ENCODE assay signal across 21 cellular contexts in the genomic region with DNA sequence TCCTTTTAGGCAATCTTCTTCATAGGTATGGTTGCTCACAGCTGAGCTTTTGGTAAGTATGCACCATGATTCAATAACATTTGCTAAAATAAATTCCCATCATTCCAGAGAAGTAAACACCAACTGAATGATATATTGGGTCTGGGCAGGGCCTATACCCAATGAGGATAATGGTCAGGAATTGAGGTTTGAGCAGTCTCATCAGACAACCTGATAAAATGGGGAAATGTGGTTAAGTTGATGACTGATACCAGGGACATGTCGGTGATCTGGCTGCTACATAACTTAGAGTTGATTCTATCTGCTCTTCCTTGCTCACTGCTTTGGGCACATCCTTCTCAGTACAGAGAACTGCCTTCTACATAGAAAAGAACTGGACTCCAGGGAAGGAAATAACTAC.
DNase-seq lines count a peak whose midpoint lies in the region; ATAC-seq, FAIRE-seq and TF ChIP-seq lines count a peak whose summit lies in the region.
"Had no signal": no experiment of that assay in that cellular context is flagged by ENCODE, and none has a peak within 500 bp of the region (broad histone marks: within the 10 kb centered on the region; RNA-seq: fewer than 3 reads in every experiment).

No MANE protein-coding gene starts in this region.

- H3K9ac ChIP-seq in astrocyte (ENCODE audit: low read length) (no peak overlapping the region), trophoblast cell (ENCODE audit: low read length) (no peak overlapping the region)

- no peak overlapping the region for H4K91ac ChIP-seq in trophoblast cell (ENCODE audit: low read depth, low read length)

- H2BK5ac ChIP-seq in trophoblast cell (ENCODE audit: low read depth, low read length, poor library complexity): no peak overlapping the region

- TF ChIP-seq CTCF in HFFc6 (IDR thresholded peaks at IDR 0.05) (no peak), astrocyte (IDR thresholded peaks at IDR 0.05; ENCODE audit: insufficient read depth, low read depth, low read length) (no peak), natural killer cell (IDR thresholded peaks at IDR 0.05) (no peak)

- H3K79me2 ChIP-seq in astrocyte (ENCODE audit: insufficient read depth, low read length) (no peaks in the 10 kb centered on the region), trophoblast cell (ENCODE audit: control insufficient read depth, insufficient read depth, low read length, poor library complexity) (no peaks in the 10 kb centered on the region)

- no peak overlapping the region for H3K14ac ChIP-seq in trophoblast cell (ENCODE audit: low read length)

- no peak overlapping the region for H3K23ac ChIP-seq in trophoblast cell (ENCODE audit: low read length)

- H3K9me3 Mint-ChIP-seq in HFFc6 (no peaks in the 10 kb centered on the region), astrocyte (ENCODE audit: unreplicated experiment) (peaks cover 5% of the 10 kb centered on the region), natural killer cell (no peaks in the 10 kb centered on the region)

- H3K4me1 Mint-ChIP-seq in HFFc6 (ENCODE audit: low read depth) (peaks cover 24% of the 10 kb centered on the region), astrocyte (ENCODE audit: low read depth, unreplicated experiment) (peaks cover 2% of the 10 kb centered on the region), natural killer cell (no peaks in the 10 kb centered on the region)
- H3K4me1 Mint-ChIP-seq: B cell had no signal

- H3K36me3 Mint-ChIP-seq in HFFc6 (ENCODE audit: low read depth) (no peaks in the 10 kb centered on the region), astrocyte (ENCODE audit: low read depth, unreplicated experiment) (no peaks in the 10 kb centered on the region), natural killer cell (no peaks in the 10 kb centered on the region)

- H2BK12ac ChIP-seq in trophoblast cell (ENCODE audit: low read length): no peak overlapping the region

- WGBS in trophoblast cell (ENCODE audit: extremely low coverage, insufficient coverage, insufficient read length): no CpG with 5 or more reads among the region's 1 CpG

- H3K4me2 ChIP-seq in astrocyte (ENCODE audit: low read length) (no peak overlapping the region), trophoblast cell (ENCODE audit: low read length) (no peak overlapping the region)

- H3K27me3 Mint-ChIP-seq in HFFc6 (ENCODE audit: insufficient read depth): peaks cover 3% of the 10 kb centered on the region; the same call in 1 of the 2 replicates
- H3K27me3 Mint-ChIP-seq in astrocyte (ENCODE audit: low read depth, unreplicated experiment): no peaks in the 10 kb centered on the region
- no peaks in the 10 kb centered on the region for H3K27me3 Mint-ChIP-seq in natural killer cell (ENCODE audit: low read depth in 2 of 2)
- H3K27me3 Mint-ChIP-seq: B cell had no signal

- no peak overlapping the region for H3K18ac ChIP-seq in trophoblast cell (ENCODE audit: low read length)

- H3K27me3 ChIP-seq in astrocyte (ENCODE audit: insufficient read depth, low read length) (no peaks in the 10 kb centered on the region), trophoblast cell (ENCODE audit: insufficient read depth, low read length) (no peaks in the 10 kb centered on the region)

- no peak overlapping the region for H2BK120ac ChIP-seq in trophoblast cell (ENCODE audit: insufficient read depth, low read length, poor library complexity)

- no peaks in the 10 kb centered on the region for H4K20me1 ChIP-seq in astrocyte (ENCODE audit: insufficient read depth, low read length)

- ATAC-seq in GM18858 (IDR thresholded peaks at IDR 0.05; ENCODE audit: unreplicated experiment) (no peak), natural killer cell (no peak)
- ATAC-seq: K562 had no signal

- DNase-seq in EH (ENCODE audit: low read depth) (peak; percentile 70), HFFc6 (peak; percentile 64), astrocyte (ENCODE audit: low read depth) (peak; percentile 52), trophoblast cell (peak; percentile 1 to 43), OCI-M2 (lab: John Stamatoyannopoulos, UW; ENCODE audit: unreplicated experiment) (no peak), natural killer cell (no peak), mesenteric fat pad (ENCODE audit: low spot score) (no peak)
- DNase-seq: DMS 273 treated with DMSO at 0.1 percent for 48 hours, DND-41, GF-D8, MV-4-11, NCI-H1694 treated with DMSO at 0.1 percent for 48 hours, NCI-H2107, NCI-H510A, NCI-H774, SIG-M5 had no signal

- no peak overlapping the region for H4K8ac ChIP-seq in trophoblast cell (ENCODE audit: low read depth, low read length)

- H3K27ac Mint-ChIP-seq in HFFc6 (peak overlapping the region; percentile 85), astrocyte (ENCODE audit: unreplicated experiment) (no peak overlapping the region), natural killer cell (no peak overlapping the region)
- H3K27ac Mint-ChIP-seq: B cell had no signal

- H4K12ac ChIP-seq in trophoblast cell (ENCODE audit: low read depth, low read length): no peak overlapping the region

- intact Hi-C loops in natural killer cell (cut with micrococcal nuclease): no loop called here

- FAIRE-seq in astrocyte (lab: Jason Lieb, UNC): no peak
- FAIRE-seq: GM12891, K562 had no signal

- no peaks in the 10 kb centered on the region for H3K79me1 ChIP-seq in trophoblast cell (ENCODE audit: low read length)

- no peaks in the 10 kb centered on the region for H3K9me3 ChIP-seq in astrocyte (ENCODE audit: insufficient read depth, low read depth, low read length)
- peaks cover 1% of the 10 kb centered on the region for H3K9me3 ChIP-seq in trophoblast cell (ENCODE audit: insufficient read depth, low read depth, low read length)
- H3K9me3 ChIP-seq: HAP-1 had no signal

- H3K4me1 ChIP-seq in astrocyte (ENCODE audit: insufficient read depth, low read length) (no peaks in the 10 kb centered on the region), trophoblast cell (ENCODE audit: control insufficient read depth in 1 of 2, insufficient read depth in 2 of 2, low read length in 2 of 2) (no peaks in the 10 kb centered on the region)

- H2AFZ ChIP-seq in astrocyte (ENCODE audit: low read depth, low read length) (no peak overlapping the region), trophoblast cell (ENCODE audit: insufficient read depth, low read length, poor library complexity) (no peak overlapping the region)

- no peaks in the 10 kb centered on the region for H3K36me3 ChIP-seq in astrocyte (ENCODE audit: insufficient read depth, low read length)
- no peaks in the 10 kb centered on the region for H3K36me3 ChIP-seq in trophoblast cell (ENCODE audit: control insufficient read depth in 1 of 2, insufficient read depth in 2 of 2, low read length in 2 of 2)
- H3K36me3 ChIP-seq: HAP-1 had no signal

- no peak overlapping the region for H3K27ac ChIP-seq in astrocyte (ENCODE audit: low read depth, low read length)
- H3K27ac ChIP-seq in trophoblast cell (ENCODE audit: low read depth, low read length): no peak overlapping the region

- H3K4me3 ChIP-seq in astrocyte (ENCODE audit: insufficient read depth, low read depth, low read length): no peak overlapping the region
- H3K4me3 ChIP-seq in trophoblast cell (ENCODE audit: low read depth, low read length): no peak overlapping the region
- H3K4me3 ChIP-seq: HAP-1, K562 had no signal

- no peak overlapping the region for H3K4ac ChIP-seq in trophoblast cell (ENCODE audit: low read depth, low read length)

- no peak overlapping the region; the same call in 1 of the 2 replicates for H3K4me3 Mint-ChIP-seq in HFFc6
- no peak overlapping the region for H3K4me3 Mint-ChIP-seq in astrocyte (ENCODE audit: unreplicated experiment)
- no peak overlapping the region for H3K4me3 Mint-ChIP-seq in natural killer cell
- H3K4me3 Mint-ChIP-seq: B cell had no signal

- no peak overlapping the region for H2AK5ac ChIP-seq in trophoblast cell (ENCODE audit: low read length)

Comparison
In these comparisons a context has a peak if more than half of its experiments do, and no peak if none do; other contexts are left out.
1. DNase-seq: peak in EH (single experiment), HFFc6 (single experiment), astrocyte (single experiment) and trophoblast cell (2 of 2); none in OCI-M2 (single experiment), natural killer cell (single experiment) and mesenteric fat pad (single experiment).